In genomic region chr9:34929506-34930102, GRCh38 we compare ENCODE assay signal across 9 cellular contexts. TPM values are rescaled to one million over a fixed set of nuclear protein-coding genes. Genes with fewer than 3 reads are reported as not detected.
DNase-seq lines count a peak whose midpoint lies in the region; ATAC-seq and TF ChIP-seq lines count a peak whose summit lies in the region.
"Had no signal": no experiment of that assay in that cellular context is flagged by ENCODE, and none has a peak within 500 bp of the region (broad histone marks: within the 10 kb centered on the region; RNA-seq: fewer than 3 reads in every experiment).

No MANE protein-coding gene starts in this region.

- intact Hi-C loops in spleen (cut with DNase I; ENCODE audit: low total_unique reads), result no loop called here

- H3K27ac ChIP-seq in KMS-11 (no peak overlapping the region), WERI-Rb-1 (no peak overlapping the region), spleen (no peak overlapping the region)
- H3K27ac ChIP-seq: BLaER1 had no signal

- WGBS in spleen, 5 donors, result 25 to 36% (median 30%) methylated on average over 7 of the region's 7 CpGs

- ATAC-seq in HG03432 (IDR thresholded peaks at IDR 0.05; ENCODE audit: unreplicated experiment), result no peak

- no peaks in the 10 kb centered on the region for H3K36me3 ChIP-seq in KMS-11 (ENCODE audit: insufficient read depth)
- H3K36me3 ChIP-seq in WERI-Rb-1, result no peaks in the 10 kb centered on the region
- no peaks in the 10 kb centered on the region for H3K36me3 ChIP-seq in spleen
- H3K36me3 ChIP-seq: BLaER1 had no signal

- no peaks in the 10 kb centered on the region for H3K4me1 ChIP-seq in KMS-11 (ENCODE audit: low read depth, poor library complexity, severe bottlenecking)
- H3K4me1 ChIP-seq in spleen, result no peaks in the 10 kb centered on the region
- H3K4me1 ChIP-seq: BLaER1 had no signal

- H3K4me3 ChIP-seq in KMS-11 (IDR thresholded peaks at IDR 0.05; ENCODE audit: insufficient read depth, low read depth, low read length) (no peak overlapping the region), WERI-Rb-1 (ENCODE audit: low read depth, low read length) (no peak overlapping the region), fibroblast of villous mesenchyme (ENCODE audit: low read depth, low read length) (no peak overlapping the region), spleen (no peak overlapping the region)
- H3K4me3 ChIP-seq: BLaER1 had no signal

- TF ChIP-seq CTCF in KMS-11 (conservative IDR thresholded peaks at IDR 0.05; ENCODE audit: low read depth, low read length) (peak; percentile 31; the same call in 1 of the 2 replicates), WERI-Rb-1 (IDR thresholded peaks at IDR 0.05; ENCODE audit: low read depth, low read length) (peak; percentile 84), fibroblast of villous mesenchyme (IDR thresholded peaks at IDR 0.05; ENCODE audit: insufficient read depth, low read depth, low read length) (peak; percentile 71), spleen (IDR thresholded peaks at IDR 0.05 in 8 of 11, conservative IDR thresholded peaks at IDR 0.05 in 3 of 11) (peak in 7 of 11 experiments; percentile 17 to 57 (median 42))

- H3K79me2 ChIP-seq in KMS-11 (ENCODE audit: insufficient read depth, low read depth), result no peaks in the 10 kb centered on the region

- no peaks in the 10 kb centered on the region for H4K20me1 ChIP-seq in KMS-11 (ENCODE audit: insufficient read depth)
- H4K20me1 ChIP-seq: BLaER1 had no signal

- H3K4me2 ChIP-seq in KMS-11, result no peak overlapping the region
- H3K4me2 ChIP-seq: BLaER1 had no signal

- H2AFZ ChIP-seq in KMS-11 (ENCODE audit: low read depth), result no peak overlapping the region

- peaks cover 7% of the 10 kb centered on the region for H3K9me3 ChIP-seq in WERI-Rb-1 (ENCODE audit: severe bottlenecking)
- peaks cover 3 to 17% (median 14%) of the 10 kb centered on the region in 8 donors for H3K9me3 ChIP-seq in spleen

- H3K27me3 ChIP-seq in KMS-11 (ENCODE audit: insufficient read depth, low read depth) (no peaks in the 10 kb centered on the region), WERI-Rb-1 (ENCODE audit: insufficient read depth, low read depth, severe bottlenecking) (no peaks in the 10 kb centered on the region), spleen (replicated peaks in 1 of 7) (peaks cover 0 to 29% (median 0%) of the 10 kb centered on the region in 7 donors)
- H3K27me3 ChIP-seq: BLaER1 had no signal

- TF ChIP-seq POLR2A in spleen (IDR thresholded peaks at IDR 0.05), result no peak

- peak; percentile 6 for DNase-seq in DMS153 treated with DMSO at 0.1 percent for 48 hours (lab: John Stamatoyannopoulos, UW; ENCODE audit: unreplicated experiment)
- no peak for DNase-seq in DMS153 (lab: John Stamatoyannopoulos, UW)
- peak; percentile 80 for DNase-seq in WERI-Rb-1
- peak; percentile 18 for DNase-seq in fibroblast of villous mesenchyme (ENCODE audit: low read depth)
- no peak for DNase-seq in spleen
- no peak for DNase-seq in activated gamma-delta T cell treated with Interleukin-2 at 50 U/mL for 16 hours

- H3K9ac ChIP-seq in KMS-11, result no peak overlapping the region
- H3K9ac ChIP-seq: BLaER1 had no signal

RNA-seq across cellular contexts. Expression of gene PHF24, which starts 28.5 kb away (rescaled TPM):
- total RNA-seq in fibroblast of villous mesenchyme (not detected in 2 replicates), spleen (1 to 10 TPM in 2 of 7 donors, under 1 TPM in 5; 0.17 to 2.4 (median 0.67) TPM)
- polyA plus RNA-seq in spleen, result under 1 TPM; 0.24 to 0.36 (median 0.26) TPM

RNA-seq across cellular contexts. Expression of gene DNAJB5, which starts 59.9 kb away (rescaled TPM):
- total RNA-seq in fibroblast of villous mesenchyme (16.1 and 18.1 TPM in 2 replicates), spleen (10 to 100 TPM in 5 of 7 donors, 1 to 10 TPM in 2; 5.6 to 14.4 (median 12.8) TPM)
- polyA plus RNA-seq in spleen, result 1 to 10 TPM; 4.9 to 8.6 (median 6.7) TPM

Comparison
In these comparisons a context has a peak if more than half of its experiments do, and no peak if none do; other contexts are left out.
1. DNase-seq: peak in DMS153 treated with DMSO at 0.1 percent for 48 hours (single experiment), WERI-Rb-1 (single experiment) and fibroblast of villous mesenchyme (single experiment); none in DMS153 (single experiment), spleen (single experiment) and activated gamma-delta T cell treated with Interleukin-2 at 50 U/mL for 16 hours (single experiment).
2. CTCF ChIP-seq: peak in every context shown above with its lines; median percentile 84 in WERI-Rb-1; 71 in fibroblast of villous mesenchyme; 42 in spleen; 31 in KMS-11.